8 cellular contexts compared by ENCODE assay signal in the genomic region with DNA sequence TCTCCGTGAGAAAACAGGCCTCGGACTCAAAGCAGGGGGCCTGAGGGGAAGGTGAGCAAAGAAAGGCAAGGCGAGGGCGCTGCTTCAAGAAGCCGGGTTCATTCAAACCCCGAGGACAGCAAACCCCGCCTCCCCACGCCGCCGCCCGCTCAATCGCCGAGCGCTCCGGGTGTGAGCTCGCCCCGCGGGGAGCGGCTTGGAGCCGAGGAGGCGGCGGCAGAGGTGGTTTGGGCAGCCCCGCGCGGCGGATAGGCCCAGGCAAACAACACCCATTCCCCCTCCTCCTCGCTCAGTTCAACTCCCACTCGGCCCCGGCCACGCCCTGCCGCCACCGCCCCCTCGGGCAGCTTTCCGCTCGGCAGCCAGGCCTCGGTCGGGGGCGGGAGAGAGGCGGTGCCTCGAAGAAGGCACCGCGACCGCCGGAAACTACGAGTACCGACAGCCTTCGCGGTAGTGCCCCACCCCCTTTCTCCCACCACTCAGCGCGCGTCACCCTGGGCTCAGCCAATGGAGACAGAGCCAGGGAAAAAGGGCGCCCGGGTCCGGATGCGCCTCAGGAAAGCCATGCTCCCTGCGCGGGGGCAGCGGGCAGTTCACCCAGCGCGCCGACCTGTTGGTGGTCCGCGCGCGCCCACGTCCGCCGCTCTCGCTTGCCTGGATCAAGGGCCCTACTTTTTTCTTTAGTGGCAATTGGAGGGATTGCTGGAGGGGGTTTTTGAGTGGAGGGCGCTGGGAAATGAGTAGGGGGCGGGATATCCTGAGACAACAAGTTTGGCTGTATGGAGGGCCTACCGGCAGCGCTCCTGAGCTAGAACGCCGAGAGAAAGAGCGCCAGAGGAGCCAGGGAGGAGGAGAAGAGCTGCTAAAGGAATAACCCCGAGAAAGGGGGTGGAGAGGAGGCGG. TPM values are rescaled to one million over a fixed set of nuclear protein-coding genes. Genes with fewer than 3 reads are reported as not detected.
DNase-seq lines count a peak whose midpoint lies in the region; ATAC-seq and TF ChIP-seq lines count a peak whose summit lies in the region.

No MANE protein-coding gene starts in this region.

- H3K9ac ChIP-seq in OCI-LY3 (ENCODE audit: low read length), result peak overlapping the region; percentile 98

- H3K4me1 ChIP-seq in OCI-LY3 (ENCODE audit: low read length) (peaks cover 17% of the 10 kb centered on the region), mononuclear cell (ENCODE audit: insufficient read depth, low read length) (peaks cover 37% of the 10 kb centered on the region)

- peak overlapping the region; percentile 88 for H2AFZ ChIP-seq in OCI-LY3 (ENCODE audit: low read depth, low read length)

- H3K4me2 ChIP-seq in OCI-LY3 (ENCODE audit: low read length), result peak overlapping the region; percentile 96

- TF ChIP-seq CTCF in OCI-LY3 (IDR thresholded peaks at IDR 0.05; ENCODE audit: low read depth, low read length) (no peak), epithelial cell of esophagus (IDR thresholded peaks at IDR 0.05; ENCODE audit: insufficient read depth, low read depth, low read length, missing control alignments) (no peak)

- ATAC-seq in GM21528 (IDR thresholded peaks at IDR 0.05; ENCODE audit: low FRiP score, unreplicated experiment), result peak; percentile 84

- no peaks in the 10 kb centered on the region for H4K20me1 ChIP-seq in OCI-LY3 (ENCODE audit: insufficient read depth, low read length)

- peak overlapping the region; percentile 90 for H3K27ac ChIP-seq in OCI-LY3 (ENCODE audit: low read length)

- DNase-seq in DMS 273 treated with DMSO at 0.1 percent for 48 hours (lab: John Stamatoyannopoulos, UW) (peak; percentile 100), HuH-7.5 (ENCODE audit: low spot score) (peak; percentile 96), activated T-cell treated with anti-CD3 and anti-CD28 coated beads for 24 hours (ENCODE audit: low read depth) (peak; percentile 99), epithelial cell of esophagus (ENCODE audit: low read depth) (peak; percentile 99)
- DNase-seq in stimulated activated CD8-positive, alpha-beta memory T cell treated with anti-CD3 and anti-CD28 coated beads, Interleukin-2, amount 100 ng/mL, for 48 hours (ENCODE audit: low read depth in 2 of 2), result peak; percentile 98 to 99

- no peaks in the 10 kb centered on the region for H3K27me3 ChIP-seq in OCI-LY3 (ENCODE audit: low read depth, low read length)
- H3K27me3 ChIP-seq in mononuclear cell (ENCODE audit: insufficient read depth, low read length), result no peaks in the 10 kb centered on the region

- H3K4me3 ChIP-seq in OCI-LY3 (ENCODE audit: low read length) (peak overlapping the region; percentile 99), epithelial cell of esophagus (ENCODE audit: low read length) (peak overlapping the region; percentile 87), mononuclear cell (ENCODE audit: low read length) (peak overlapping the region; percentile 90)

- peaks cover 17% of the 10 kb centered on the region for H3K36me3 ChIP-seq in OCI-LY3 (replicated peaks; ENCODE audit: low read depth, low read length)

- H3K9me3 ChIP-seq in OCI-LY3 (ENCODE audit: insufficient read depth, low read length) (no peaks in the 10 kb centered on the region), mononuclear cell (ENCODE audit: low read depth, low read length) (no peaks in the 10 kb centered on the region)

- peaks cover 10% of the 10 kb centered on the region for H3K79me2 ChIP-seq in OCI-LY3 (ENCODE audit: low read length)

RNA-seq across cellular contexts. Expression of a gene that starts 0.7 kb away (rescaled TPM):
- total RNA-seq in mononuclear cell, result 40.6 TPM

Comparison
In these comparisons a context has a peak if more than half of its experiments do, and no peak if none do; other contexts are left out.
1. Peak in every context shown above with its lines: DNase-seq, ATAC-seq, H3K4me3 ChIP-seq and H3K27ac ChIP-seq.